Comparison of ENCODE assay signal across 8 cellular contexts in the genomic region with DNA sequence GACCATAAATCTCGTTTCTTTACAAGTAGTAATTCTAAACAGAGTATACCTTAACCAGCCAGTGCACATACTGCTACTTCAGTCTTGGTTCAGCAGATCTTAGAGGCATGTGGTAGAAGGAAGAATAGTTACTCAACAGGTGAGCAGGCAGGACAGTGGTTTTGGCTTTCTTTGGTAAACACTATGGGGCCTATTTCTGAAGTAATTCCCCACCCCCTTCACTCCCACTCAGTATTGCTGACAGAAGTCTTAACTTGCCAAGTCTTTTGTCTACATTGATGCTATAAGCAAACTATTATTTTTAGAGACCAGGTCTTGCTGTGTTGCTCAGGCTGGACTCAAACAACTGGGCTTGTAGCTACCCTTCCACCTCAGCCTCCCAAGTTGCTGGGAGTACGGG.
DNase-seq lines count a peak whose midpoint lies in the region; ATAC-seq and TF ChIP-seq lines count a peak whose summit lies in the region.

No MANE protein-coding gene starts in this region.

- DNase-seq in IMR-90 (peak; percentile 25), fibroblast of pulmonary artery (ENCODE audit: low read depth) (peak; percentile 41), coronary artery (ENCODE audit: low spot score) (no peak), HPDE6-E6E7 (ENCODE audit: extremely low spot score) (no peak), SW 1271 (lab: John Stamatoyannopoulos, UW) (no peak), posterior vena cava (ENCODE audit: low spot score) (no peak)

- WGBS in IMR-90 (ENCODE audit: extremely low coverage in 2 of 2, insufficient read length in 1 of 2), 2 experiments: no CpG with 5 or more reads among the region's 2 CpGs

- H2BK15ac ChIP-seq in IMR-90 (ENCODE audit: low read depth, low read length): no peak overlapping the region

- no peak overlapping the region for H4K91ac ChIP-seq in IMR-90 (ENCODE audit: insufficient read depth, low read depth, low read length)

- POLR2A ChIA-PET in IMR-90 (lab: Charles Lee; ENCODE audit: unreplicated experiment): no interaction called here

- no peak overlapping the region for H4K5ac ChIP-seq in IMR-90 (ENCODE audit: low read depth, low read length)

- H3K4me2 ChIP-seq in IMR-90 (ENCODE audit: low read depth, low read length): no peak overlapping the region

- no peak overlapping the region for H4K8ac ChIP-seq in IMR-90 (ENCODE audit: low read depth in 2 of 2, low read length in 2 of 2)

- H3K9me1 ChIP-seq in IMR-90 (ENCODE audit: insufficient read depth, low read length): peaks cover 14% of the 10 kb centered on the region; the same call in 1 of the 2 replicates

- H3K23ac ChIP-seq in IMR-90 (ENCODE audit: low read depth, low read length): no peak overlapping the region

- H3K56ac ChIP-seq in IMR-90 (ENCODE audit: extremely low read depth, insufficient read depth, low read length): no peak overlapping the region

- in situ Hi-C loops in IMR-90 (cut with MboI; ENCODE audit: low sequenced_read_pairs): no loop called here

- no peak overlapping the region for H2BK120ac ChIP-seq in IMR-90 (ENCODE audit: low read depth, low read length)

- no peak overlapping the region for H3K18ac ChIP-seq in IMR-90 (ENCODE audit: low read depth, low read length)

- peak; percentile 79 for ATAC-seq in GM18498 (IDR thresholded peaks at IDR 0.05; ENCODE audit: unreplicated experiment)
- ATAC-seq in GM21390 (IDR thresholded peaks at IDR 0.05; ENCODE audit: unreplicated experiment): peak; percentile 69
- ATAC-seq in IMR-90 (ENCODE audit: low read depth): no peak

- no peak overlapping the region for H3K4me3 ChIP-seq in IMR-90 (ENCODE audit: insufficient read depth, low read depth, low read length)
- no peak overlapping the region for H3K4me3 ChIP-seq in fibroblast of pulmonary artery (replicated peaks; ENCODE audit: low read depth, low read length)
- H3K4me3 ChIP-seq in coronary artery: no peak overlapping the region

- no peak for TF ChIP-seq RAD21 in IMR-90 (IDR thresholded peaks at IDR 0.05; ENCODE audit: low read length)

- no peak overlapping the region for H2AK5ac ChIP-seq in IMR-90 (ENCODE audit: low read depth, low read length)

- H3K27ac ChIP-seq in IMR-90 (ENCODE audit: insufficient read depth, low read length) (no peak overlapping the region), coronary artery (no peak overlapping the region)

- peaks cover 38 to 56% of the 10 kb centered on the region in 2 experiments for H3K79me1 ChIP-seq in IMR-90 (ENCODE audit: low read depth in 1 of 2, low read length in 2 of 2)

- H2AK9ac ChIP-seq in IMR-90 (replicated peaks; ENCODE audit: low read depth, low read length, poor library complexity): no peak overlapping the region

- no peaks in the 10 kb centered on the region for H3K36me3 ChIP-seq in IMR-90 (ENCODE audit: control insufficient read depth, insufficient read depth, low read length)

- no peak overlapping the region for H3K9ac ChIP-seq in IMR-90 (ENCODE audit: low read depth, low read length)

- no peak for TF ChIP-seq CTCF in IMR-90 (conservative IDR thresholded peaks at IDR 0.05; ENCODE audit: low read depth, low read length)
- no peak for TF ChIP-seq CTCF in fibroblast of pulmonary artery (IDR thresholded peaks at IDR 0.05; ENCODE audit: low read length, missing control alignments)
- no peak for TF ChIP-seq CTCF in coronary artery (IDR thresholded peaks at IDR 0.05)

- H3K4me1 ChIP-seq in IMR-90 (ENCODE audit: control insufficient read depth, insufficient read depth, low read length): peaks cover 8% of the 10 kb centered on the region

- H3K4ac ChIP-seq in IMR-90 (ENCODE audit: low read depth, low read length): no peak overlapping the region

- H3K9me3 ChIP-seq in IMR-90 (ENCODE audit: control insufficient read depth, insufficient read depth, low read length): no peaks in the 10 kb centered on the region

- peaks cover 41% of the 10 kb centered on the region for H4K20me1 ChIP-seq in IMR-90 (ENCODE audit: insufficient read depth, low read length)

- intact Hi-C loops in IMR-90 (cut with micrococcal nuclease): no loop called here
- intact Hi-C loops in posterior vena cava (cut with DNase I): no loop called here

- H3K27me3 ChIP-seq in IMR-90 (ENCODE audit: control insufficient read depth, insufficient read depth, low read length): no peaks in the 10 kb centered on the region

- TF ChIP-seq POLR2A in IMR-90 (IDR thresholded peaks at IDR 0.05; ENCODE audit: low read depth, low read length): no peak

- no peak overlapping the region for H2AFZ ChIP-seq in IMR-90 (replicated peaks; ENCODE audit: low read length, poor library complexity)

- no peak overlapping the region for H2BK5ac ChIP-seq in IMR-90 (ENCODE audit: low read depth, low read length, poor library complexity, severe bottlenecking)

- H3K14ac ChIP-seq in IMR-90 (replicated peaks; ENCODE audit: low read depth, low read length): no peak overlapping the region; the same call in 1 of the 2 replicates

- no peak overlapping the region for H2BK20ac ChIP-seq in IMR-90 (ENCODE audit: low read depth, low read length)

- BruUV-seq in IMR-90 (replicated peaks; lab: Mats Ljungman, UMichigan): no TSS peak

- CTCF ChIA-PET in IMR-90 (lab: Yijun Ruan, JAX): interaction anchor here (0.6 kb wide), 1 partner anchor 13 kb away, joined by 5 read pairs; no protein-coding TSS in a partner anchor

- dilution Hi-C loops in IMR-90 (cut with HindIII; ENCODE audit: low sequenced_read_pairs, unreplicated experiment): no loop called here

TF ChIP-seq in IMR-90, 13 proteins besides CTCF, POLR2A, EP300 and RAD21:
- no peak for TF ChIP-seq RFX5 (IDR thresholded peaks at IDR 0.05; ENCODE audit: low read depth, low read length)
- TF ChIP-seq MAFK (IDR thresholded peaks at IDR 0.05; ENCODE audit: low read depth, low read length): no peak
- TF ChIP-seq, protein P1, sequence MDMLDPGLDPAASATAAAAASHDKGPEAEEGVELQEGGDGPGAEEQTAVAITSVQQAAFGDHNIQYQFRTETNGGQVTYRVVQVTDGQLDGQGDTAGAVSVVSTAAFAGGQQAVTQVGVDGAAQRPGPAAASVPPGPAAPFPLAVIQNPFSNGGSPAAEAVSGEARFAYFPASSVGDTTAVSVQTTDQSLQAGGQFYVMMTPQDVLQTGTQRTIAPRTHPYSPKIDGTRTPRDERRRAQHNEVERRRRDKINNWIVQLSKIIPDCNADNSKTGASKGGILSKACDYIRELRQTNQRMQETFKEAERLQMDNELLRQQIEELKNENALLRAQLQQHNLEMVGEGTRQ (IDR thresholded peaks at IDR 0.05; ENCODE audit: low read depth, low read length): no peak
- TF ChIP-seq MXI1 (IDR thresholded peaks at IDR 0.05; ENCODE audit: borderline replicate concordance, low read depth, low read length): no peak
- no peak for TF ChIP-seq RCOR1 (IDR thresholded peaks at IDR 0.05; ENCODE audit: insufficient replicate concordance, low read length)
- TF ChIP-seq CHD1 (IDR thresholded peaks at IDR 0.05; ENCODE audit: low read depth, low read length): no peak
- TF ChIP-seq, protein P2, sequence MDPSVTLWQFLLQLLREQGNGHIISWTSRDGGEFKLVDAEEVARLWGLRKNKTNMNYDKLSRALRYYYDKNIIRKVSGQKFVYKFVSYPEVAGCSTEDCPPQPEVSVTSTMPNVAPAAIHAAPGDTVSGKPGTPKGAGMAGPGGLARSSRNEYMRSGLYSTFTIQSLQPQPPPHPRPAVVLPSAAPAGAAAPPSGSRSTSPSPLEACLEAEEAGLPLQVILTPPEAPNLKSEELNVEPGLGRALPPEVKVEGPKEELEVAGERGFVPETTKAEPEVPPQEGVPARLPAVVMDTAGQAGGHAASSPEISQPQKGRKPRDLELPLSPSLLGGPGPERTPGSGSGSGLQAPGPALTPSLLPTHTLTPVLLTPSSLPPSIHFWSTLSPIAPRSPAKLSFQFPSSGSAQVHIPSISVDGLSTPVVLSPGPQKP (IDR thresholded peaks at IDR 0.05; ENCODE audit: borderline replicate concordance, low read depth, low read length): no peak
- no peak for TF ChIP-seq FOS (IDR thresholded peaks at IDR 0.05; ENCODE audit: low read depth, low read length)
- TF ChIP-seq NFE2L2 (IDR thresholded peaks at IDR 0.05; ENCODE audit: low read depth, low read length): no peak
- no peak for TF ChIP-seq BHLHE40 (IDR thresholded peaks at IDR 0.05; ENCODE audit: low read depth, low read length)
- no peak for TF ChIP-seq SMC3 (IDR thresholded peaks at IDR 0.05; ENCODE audit: low read depth, low read length)
- TF ChIP-seq MAZ (IDR thresholded peaks at IDR 0.05; ENCODE audit: borderline replicate concordance, low read depth, low read length): no peak
- no peak for TF ChIP-seq CEBPB (IDR thresholded peaks at IDR 0.05; ENCODE audit: low read depth, low read length)

Comparison
In these comparisons a context has a peak if more than half of its experiments do, and no peak if none do; other contexts are left out.
1. DNase-seq: peak in IMR-90 (single experiment) and fibroblast of pulmonary artery (single experiment); none in coronary artery (single experiment), HPDE6-E6E7 (single experiment), SW 1271 (0 of 2) and posterior vena cava (single experiment).